In genomic region chr6:67914419-67914818, GRCh38 we compare ENCODE assay signal across 19 cellular contexts.
"Had no signal": no experiment of that assay in that cellular context is flagged by ENCODE, and none has a peak within 500 bp of the region (broad histone marks: within the 10 kb centered on the region; RNA-seq: fewer than 3 reads in every experiment).

No MANE protein-coding gene starts in this region.

- H3K27ac ChIP-seq: adrenal gland, cardiac muscle cell, epithelial cell of prostate, tibial artery had no signal

- H3K4me1 ChIP-seq: adrenal gland, tibial artery had no signal

- H3K27ac Mint-ChIP-seq: activated naive CD4-positive, alpha-beta T cell treated with anti-CD3 and anti-CD28 coated beads, Interleukin-2, amount 50 U/mL, for 72 hours; activated T-cell treated with anti-CD3 and anti-CD28 coated beads, Interleukin-2, amount 50 U/mL, for 72 hours; effector memory CD8-positive, alpha-beta T cell; immature natural killer cell; memory B cell; progenitor cell of endocrine pancreas; T-cell had no signal

- H3K27me3 Mint-ChIP-seq: effector memory CD8-positive, alpha-beta T cell; memory B cell; progenitor cell of endocrine pancreas; T-cell had no signal

- H3K9me3 ChIP-seq: adrenal gland, tibial artery had no signal

- DNase-seq: activated CD8-positive, alpha-beta memory T cell treated with anti-CD3 and anti-CD28 coated beads for 24 hours; activated gamma-delta T cell; activated T-cell treated with anti-CD3 and anti-CD28 coated beads, Interleukin-2, amount 50 U/mL, for 72 hours; adrenal gland; effector memory CD8-positive, alpha-beta T cell; immature natural killer cell; left ventricle myocardium superior; occipital lobe; stimulated activated CD4-positive, alpha-beta T cell treated with anti-CD3 and anti-CD28 coated beads, Interleukin-2, amount 100 ng/mL, for 24 hours; stimulated activated naive CD8-positive, alpha-beta T cell treated with anti-CD3 and anti-CD28 coated beads, Interleukin-15, Interleukin-2, amounts not matched to agents 100 U/mL and 50 U/mL, for 24 hours; substantia nigra; T-cell; T-helper 9 cell; tibial artery had no signal

- H3K4me1 Mint-ChIP-seq: immature natural killer cell, memory B cell, T-cell had no signal

- ATAC-seq: activated naive CD4-positive, alpha-beta T cell treated with anti-CD3 and anti-CD28 coated beads, Interleukin-2, amount 50 U/mL, for 72 hours; activated T-cell treated with anti-CD3 and anti-CD28 coated beads, Interleukin-2, amount 50 U/mL, for 72 hours; effector memory CD8-positive, alpha-beta T cell; left ventricle myocardium superior; stimulated activated naive CD8-positive, alpha-beta T cell treated with anti-CD3 and anti-CD28 coated beads, Interleukin-15, Interleukin-2, amounts not matched to agents 100 U/mL and 50 U/mL, for 24 hours; T-cell had no signal

- H3K36me3 ChIP-seq: adrenal gland, cardiac muscle cell, tibial artery had no signal

- H3K36me3 Mint-ChIP-seq: activated naive CD4-positive, alpha-beta T cell treated with anti-CD3 and anti-CD28 coated beads, Interleukin-2, amount 50 U/mL, for 72 hours; immature natural killer cell; memory B cell; T-cell had no signal

- H3K4me3 ChIP-seq: adrenal gland, cardiac muscle cell, tibial artery had no signal

- H3K27me3 ChIP-seq: adrenal gland, cardiac muscle cell, tibial artery had no signal

- H3K4me3 Mint-ChIP-seq: activated T-cell treated with anti-CD3 and anti-CD28 coated beads, Interleukin-2, amount 50 U/mL, for 72 hours; effector memory CD8-positive, alpha-beta T cell; immature natural killer cell; memory B cell; T-cell had no signal
